ENCODE assay signal across 9 cellular contexts in the genomic region with DNA sequence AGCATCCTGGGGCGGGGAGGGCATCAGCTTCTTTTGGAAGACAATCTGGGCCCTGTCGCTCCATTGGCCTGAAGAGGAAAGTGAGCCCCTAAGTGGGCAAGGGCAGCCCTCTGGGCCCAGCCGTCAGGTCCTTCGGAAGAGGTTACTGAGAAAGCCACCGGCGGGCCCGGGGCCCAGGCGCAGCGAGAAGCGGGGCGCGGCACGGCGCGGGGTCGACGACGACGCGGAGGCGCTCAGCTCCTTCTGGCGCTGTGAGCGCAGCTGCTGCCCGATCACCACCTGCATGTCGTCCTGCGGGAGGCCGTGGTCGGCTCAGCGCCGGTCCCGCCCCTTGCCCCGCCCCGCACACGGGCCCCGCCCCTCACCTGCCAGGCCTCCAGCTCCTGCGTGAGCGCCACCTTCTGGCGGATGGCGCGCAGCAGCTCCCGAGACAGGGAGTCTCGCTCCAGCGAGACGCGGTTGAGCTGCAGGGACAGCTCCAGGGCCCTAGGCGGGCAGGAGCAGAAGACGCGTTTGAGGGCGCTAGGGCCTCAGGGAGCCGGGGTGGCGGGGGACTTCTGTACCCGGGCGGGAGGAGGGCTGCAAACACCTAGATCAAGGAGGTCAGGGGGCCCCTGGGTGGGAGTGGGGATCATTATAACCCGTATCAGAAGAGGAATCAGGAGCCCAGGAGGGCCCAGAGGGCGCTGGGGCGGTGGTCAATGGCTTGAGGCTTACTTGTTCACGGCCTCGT. TPM values are rescaled to one million over a fixed set of nuclear protein-coding genes. Genes with fewer than 3 reads are reported as not detected.
DNase-seq lines count a peak whose midpoint lies in the region; ATAC-seq and FAIRE-seq lines count a peak whose summit lies in the region.
"Had no signal": no experiment of that assay in that cellular context is flagged by ENCODE, and none has a peak within 500 bp of the region (broad histone marks: within the 10 kb centered on the region; RNA-seq: fewer than 3 reads in every experiment).

No MANE protein-coding gene starts in this region.

- WGBS in small intestine, 3 donors, result 8 to 9% (median 9%) methylated on average over 48 to 58 of the region's 58 CpGs

- H3K36me3 ChIP-seq in small intestine (ENCODE audit: control insufficient read depth in 2 of 2, insufficient read depth in 2 of 2, low read length in 2 of 2), result peaks cover 0 to 5% of the 10 kb centered on the region in 2 donors

- no peak overlapping the region for H3K4me3 ChIP-seq in small intestine (ENCODE audit: low read depth in 1 of 2, low read length in 2 of 2)

- DNase-seq in NK-92 (lab: John Stamatoyannopoulos, UW; ENCODE audit: unreplicated experiment), result peak; percentile 41
- no peak for DNase-seq in NK-92 treated with Interleukin-12 subunit alpha and Interleukin-12 subunit beta, amount 100 ng/mL, for 24 hours (lab: John Stamatoyannopoulos, UW)
- DNase-seq in NCI-H128 (lab: John Stamatoyannopoulos, UW; ENCODE audit: unreplicated experiment), result peak; percentile 50
- DNase-seq in T-helper 2 cell, result peak; percentile 68 to 88 (median 83)
- peak in 53 of 58 donors; percentile 20 to 86 (median 56) for DNase-seq in anterior cingulate cortex (lab: John Stamatoyannopoulos, UW)
- DNase-seq in hippocampal formation (lab: John Stamatoyannopoulos, UW), result peak; percentile 17 to 47
- DNase-seq in small intestine, result peak; percentile 89

- peak overlapping the region in 1 of 2 donors; percentile 27 for H3K27ac ChIP-seq in small intestine (ENCODE audit: low read depth in 1 of 2, low read length in 1 of 2)

- no peak for FAIRE-seq in small intestine (lab: Jason Lieb, UNC)

- ATAC-seq in GM18502 (IDR thresholded peaks at IDR 0.05; ENCODE audit: poor library complexity, unreplicated experiment), result no peak

- no peaks in the 10 kb centered on the region for H3K9me3 ChIP-seq in small intestine (ENCODE audit: control insufficient read depth, low read depth)

- peaks cover 0 to 9% of the 10 kb centered on the region in 2 donors for H3K27me3 ChIP-seq in small intestine (ENCODE audit: control insufficient read depth in 2 of 2, insufficient read depth in 2 of 2, low read length in 2 of 2)

- peaks cover 0 to under 1% of the 10 kb centered on the region in 2 donors for H3K4me1 ChIP-seq in small intestine (ENCODE audit: control insufficient read depth in 2 of 2, insufficient read depth in 1 of 2, low read depth in 1 of 2, low read length in 1 of 2)

RNA-seq across cellular contexts. Expression of gene THOC6, which starts 4.3 kb away (rescaled TPM):
- polyA plus RNA-seq in small intestine, result 10 to 100 TPM; 35.9 to 51.4 (median 44.1) TPM

RNA-seq across cellular contexts. Expression of gene HCFC1R1, which starts 4.4 kb away (rescaled TPM):
- polyA plus RNA-seq in small intestine, result 100 to 1,000 TPM in 1 of 3 donors, 10 to 100 TPM in 2; 51.5 to 119 (median 62.1) TPM

RNA-seq across cellular contexts. Expression of gene TNFRSF12A, which starts 8.0 kb away (rescaled TPM):
- polyA plus RNA-seq in small intestine, result 100 to 1,000 TPM in 2 of 3 donors, 10 to 100 TPM in 1; 43.4 to 259 (median 117) TPM

RNA-seq across cellular contexts. Expression of gene BICDL2, which starts 8.6 kb away (rescaled TPM):
- polyA plus RNA-seq in small intestine, result 10 to 100 TPM; 26.8 to 47.8 (median 40.3) TPM

RNA-seq across cellular contexts. Expression of gene CLDN6, which starts 10.2 kb away (rescaled TPM):
- under 1 TPM in 1 of 3 donors, not detected in 2; 0.04 TPM for polyA plus RNA-seq in small intestine
- polyA plus RNA-seq: urinary bladder had no signal
